ENCODE assay signal across 1 cellular context in genomic region chr14:35285168-35285990, GRCh38.
A peak's percentile ranks its signal among the peaks of the same experiment; 100 is the strongest.
TF ChIP-seq lines count a peak whose summit lies in the region.

No MANE protein-coding gene starts in this region.

TF ChIP-seq in GM12878, 131 proteins besides CTCF, POLR2A, EP300 and RAD21 (continued from another document and continues in another):
- TF ChIP-seq REST (IDR thresholded peaks at IDR 0.05; ENCODE audit: low read depth, low read length) (no peak), SMAD5 (IDR thresholded peaks at IDR 0.05; ENCODE audit: low read depth) (no peak), IRF5 (IDR thresholded peaks at IDR 0.05; ENCODE audit: borderline replicate concordance) (0 out of 2 replicates have a peak, but pooled peaks have one; percentile 3), ELK1 (IDR thresholded peaks at IDR 0.05; ENCODE audit: low read depth, low read length) (no peak), LARP7 (IDR thresholded peaks at IDR 0.05) (no peak), POLR2AphosphoS2 (IDR thresholded peaks at IDR 0.05; ENCODE audit: low read depth, low read length) (no peak), ETV6 (conservative IDR thresholded peaks at IDR 0.05 in 1 of 2, IDR thresholded peaks at IDR 0.05 in 1 of 2; ENCODE audit: borderline replicate concordance in 1 of 2, low read depth in 1 of 2) (peak; percentile 62 to 100; a peak in 3 of 4 replicates), FOXK2 (IDR thresholded peaks at IDR 0.05) (no peak; the same call in 1 of the 2 replicates), SIN3A (IDR thresholded peaks at IDR 0.05; ENCODE audit: low read depth, low read length) (no peak), KDM1A (IDR thresholded peaks at IDR 0.05; ENCODE audit: borderline replicate concordance) (no peak), ASH2L (IDR thresholded peaks at IDR 0.05; ENCODE audit: borderline replicate concordance, low read depth) (no peak), HSF1 (IDR thresholded peaks at IDR 0.05; ENCODE audit: low read depth, low read length) (no peak), NBN (IDR thresholded peaks at IDR 0.05) (peak; percentile 81; the same call in 1 of the 2 replicates), ATF7 (IDR thresholded peaks at IDR 0.05; ENCODE audit: low read depth) (peak; percentile 97), NR2C2 (IDR thresholded peaks at IDR 0.05; ENCODE audit: borderline replicate concordance, control insufficient read depth, insufficient read length, low read depth) (no peak), HDAC6 (IDR thresholded peaks at IDR 0.05; ENCODE audit: unreplicated experiment) (no peak), RELB (IDR thresholded peaks at IDR 0.05; ENCODE audit: low read depth) (peak; percentile 93), SMARCA5 (IDR thresholded peaks at IDR 0.05) (peak; percentile 92), EGR1 (IDR thresholded peaks at IDR 0.05; ENCODE audit: borderline replicate concordance in 1 of 2, low read depth in 2 of 2, low read length in 2 of 2) (peak in 1 of 2 experiments; percentile 60; a peak in 1 of 3 replicates), NR2C1 (IDR thresholded peaks at IDR 0.05) (no peak), HDGF (IDR thresholded peaks at IDR 0.05) (no peak), PRDM15 (CRISPR knock-in tag; IDR thresholded peaks at IDR 0.05) (no peak), MXI1 (IDR thresholded peaks at IDR 0.05; ENCODE audit: low read depth, low read length) (0 out of 2 replicates have a peak, but pooled peaks have one; percentile 25), SUPT20H (IDR thresholded peaks at IDR 0.05; ENCODE audit: borderline replicate concordance, control insufficient read depth, low read depth, low read length) (no peak), JUND (IDR thresholded peaks at IDR 0.05; ENCODE audit: low read depth, low read length) (peak; percentile 11; the same call in 1 of the 2 replicates), USF1 (IDR thresholded peaks at IDR 0.05; ENCODE audit: borderline replicate concordance, extremely low read length, insufficient read depth, low read depth, low read length) (no peak), SP1 (IDR thresholded peaks at IDR 0.05; ENCODE audit: low read depth, low read length) (no peak), POU2F2 (IDR thresholded peaks at IDR 0.05; ENCODE audit: borderline replicate concordance, low read depth, low read length) (peak; percentile 96), NFIC (IDR thresholded peaks at IDR 0.05; ENCODE audit: low read depth, low read length) (peak; percentile 98), EED (IDR thresholded peaks at IDR 0.05; ENCODE audit: low read depth) (peak; percentile 96), ZNF217 (IDR thresholded peaks at IDR 0.05) (peak; percentile 90), FOS (IDR thresholded peaks at IDR 0.05; ENCODE audit: borderline replicate concordance, extremely low read depth, insufficient read length) (no peak), CBX5 (IDR thresholded peaks at IDR 0.05; ENCODE audit: low read depth) (0 out of 2 replicates have a peak, but pooled peaks have one; percentile 58), ESRRA (IDR thresholded peaks at IDR 0.05; ENCODE audit: low read length) (no peak), RB1 (IDR thresholded peaks at IDR 0.05; ENCODE audit: borderline replicate concordance) (peak; percentile 6; the same call in 1 of the 2 replicates), JUNB (IDR thresholded peaks at IDR 0.05) (peak; percentile 80), IKZF1 (conservative IDR thresholded peaks at IDR 0.05) (peak; percentile 99), GATAD2B (conservative IDR thresholded peaks at IDR 0.05; ENCODE audit: low read depth) (peak; percentile 79), PBX3 (IDR thresholded peaks at IDR 0.05; ENCODE audit: insufficient replicate concordance, low read depth, low read length) (no peak), SREBF1 (IDR thresholded peaks at IDR 0.05; ENCODE audit: low read length) (0 out of 2 replicates have a peak, but pooled peaks have one; percentile 18), CREB1 (IDR thresholded peaks at IDR 0.05; ENCODE audit: low read depth) (peak; percentile 34; the same call in 1 of the 2 replicates), ZNF274 (IDR thresholded peaks at IDR 0.05; ENCODE audit: insufficient read depth, insufficient read length) (no peak), NFYA (IDR thresholded peaks at IDR 0.05; ENCODE audit: borderline replicate concordance, low read depth, low read length) (no peak), MLLT1 (IDR thresholded peaks at IDR 0.05) (peak; percentile 82), SKIL (IDR thresholded peaks at IDR 0.05; ENCODE audit: low read depth, poor library complexity, severe bottlenecking) (peak; percentile 87)
